ENCODE assay signal across 8 cellular contexts in the genomic region with DNA sequence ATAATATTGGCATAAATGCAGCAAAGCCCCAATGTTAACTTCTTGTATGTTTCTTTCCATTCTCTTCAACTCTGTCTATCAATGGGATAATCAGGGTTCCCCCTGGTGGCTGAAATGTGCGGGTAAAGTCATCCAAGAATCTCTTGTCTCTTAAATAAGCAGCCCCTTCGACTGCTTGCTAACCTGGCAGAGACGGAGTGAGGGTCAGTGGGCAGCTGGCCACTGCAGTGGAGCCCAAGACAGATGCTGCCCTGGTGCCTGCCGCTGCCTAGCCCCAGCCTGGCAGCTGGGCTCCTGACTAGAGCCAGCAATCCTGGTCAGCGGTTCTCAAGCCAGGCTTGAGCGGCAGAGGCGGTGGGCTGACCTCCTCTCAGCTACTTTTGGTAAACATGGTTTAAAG.
DNase-seq lines count a peak whose midpoint lies in the region; ATAC-seq and TF ChIP-seq lines count a peak whose summit lies in the region.

No MANE protein-coding gene starts in this region.

- no peak overlapping the region for H3K9ac ChIP-seq in endodermal cell (ENCODE audit: extremely low read depth, low read length, poor library complexity, severe bottlenecking)

- H3K9me3 Mint-ChIP-seq in WTC11 (peaks cover 7% of the 10 kb centered on the region), endodermal cell (peaks cover 3% of the 10 kb centered on the region), mesothelial cell of epicardium (no peaks in the 10 kb centered on the region), immature natural killer cell (no peaks in the 10 kb centered on the region)

- H3K36me3 Mint-ChIP-seq in WTC11 = peaks cover 14% of the 10 kb centered on the region
- peaks cover 10% of the 10 kb centered on the region for H3K36me3 Mint-ChIP-seq in endodermal cell (ENCODE audit: low read depth)
- H3K36me3 Mint-ChIP-seq in mesothelial cell of epicardium = no peaks in the 10 kb centered on the region
- no peaks in the 10 kb centered on the region for H3K36me3 Mint-ChIP-seq in immature natural killer cell

- H3K4me3 Mint-ChIP-seq in WTC11 (no peak overlapping the region), endodermal cell (no peak overlapping the region), mesothelial cell of epicardium (no peak overlapping the region), immature natural killer cell (no peak overlapping the region)

- DNase-seq in GM20000 (ENCODE audit: low spot score) (peak; percentile 39), NCI-H146 (lab: John Stamatoyannopoulos, UW) (peak; percentile 54), WTC11 (ENCODE audit: low spot score) (peak; percentile 83), endodermal cell (peak; percentile 92), mesothelial cell of epicardium (ENCODE audit: low spot score in 2 of 2, unreplicated experiment in 2 of 2) (peak in 1 of 2 experiments; percentile 78), stromal cell of bone marrow (ENCODE audit: low read depth) (peak; percentile 55), immature natural killer cell (no peak)

- CTCF ChIA-PET in WTC11 (lab: Charles Lee) = interaction anchor here (0.6 to 2.5 kb wide), 19 partner anchors 8 to 600 kb away, joined by 3 to 23 read pairs (median 5); no protein-coding TSS in a partner anchor

- 33 to 62% methylated on average over 3 to 7 of the region's 7 CpGs for WGBS in endodermal cell (ENCODE audit: insufficient coverage in 1 of 2, insufficient read length in 1 of 2), 2 experiments

- POLR2A ChIA-PET in WTC11 (lab: Charles Lee) = no interaction called here

- H3K27me3 Mint-ChIP-seq in WTC11 (ENCODE audit: low read depth) (no peaks in the 10 kb centered on the region), endodermal cell (ENCODE audit: insufficient read depth) (no peaks in the 10 kb centered on the region), mesothelial cell of epicardium (ENCODE audit: low read depth) (no peaks in the 10 kb centered on the region), immature natural killer cell (ENCODE audit: low read depth in 3 of 3) (peaks cover 0 to 10% (median 2%) of the 10 kb centered on the region in 3 donors)

- no peaks in the 10 kb centered on the region for H3K27me3 ChIP-seq in endodermal cell (ENCODE audit: control insufficient read depth, insufficient read depth, low read length, poor library complexity, severe bottlenecking)

- H3K9me3 ChIP-seq in endodermal cell (ENCODE audit: control insufficient read depth, low read length) = no peaks in the 10 kb centered on the region

- peak; percentile 86 for TF ChIP-seq CTCF in C4-2B (conservative IDR thresholded peaks at IDR 0.05)
- TF ChIP-seq CTCF in GM20000 (IDR thresholded peaks at IDR 0.05; ENCODE audit: extremely low read depth, missing control alignments) = peak; percentile 27
- no peak; the same call in none of the 2 replicates for TF ChIP-seq CTCF in WTC11 (IDR thresholded peaks at IDR 0.05)
- TF ChIP-seq CTCF in endodermal cell (conservative IDR thresholded peaks at IDR 0.05) = peak; percentile 93
- peak; percentile 84 for TF ChIP-seq CTCF in mesothelial cell of epicardium (IDR thresholded peaks at IDR 0.05; ENCODE audit: unreplicated experiment)

- peak; percentile 90 for ATAC-seq in WTC11

- no peak overlapping the region for H3K27ac ChIP-seq in C4-2B
- no peak overlapping the region for H3K27ac ChIP-seq in endodermal cell (ENCODE audit: low read depth, low read length)

- H3K27ac Mint-ChIP-seq in WTC11 (no peak overlapping the region), endodermal cell (no peak overlapping the region), mesothelial cell of epicardium (no peak overlapping the region), immature natural killer cell (no peak overlapping the region)

- H3K36me3 ChIP-seq in endodermal cell (ENCODE audit: control insufficient read depth, insufficient read depth, low read length) = no peaks in the 10 kb centered on the region

- no peak overlapping the region for H3K4me3 ChIP-seq in endodermal cell (ENCODE audit: low read length)

- H3K4me1 Mint-ChIP-seq in WTC11 (peaks cover 13% of the 10 kb centered on the region), endodermal cell (peaks cover 23% of the 10 kb centered on the region), mesothelial cell of epicardium (peaks cover 2% of the 10 kb centered on the region), immature natural killer cell (no peaks in the 10 kb centered on the region)

- H3K4me1 ChIP-seq in endodermal cell (ENCODE audit: control insufficient read depth, insufficient read depth, low read length) = peaks cover 3% of the 10 kb centered on the region

TF ChIP-seq in WTC11, 78 proteins besides CTCF, POLR2A, EP300 and RAD21:
- TF ChIP-seq ZBTB21 (CRISPR knock-in tag; IDR thresholded peaks at IDR 0.05; ENCODE audit: borderline replicate concordance) (no peak), TEAD1 (CRISPR knock-in tag; IDR thresholded peaks at IDR 0.05) (peak; percentile 85; the same call in 1 of the 2 replicates), TEAD4 (CRISPR knock-in tag; IDR thresholded peaks at IDR 0.05) (0 out of 2 replicates have a peak, but pooled peaks have one; percentile 74), RORB (CRISPR knock-in tag; IDR thresholded peaks at IDR 0.05) (no peak), GABPB1 (CRISPR knock-in tag; IDR thresholded peaks at IDR 0.05) (no peak)
- TF ChIP-seq, protein P1, sequence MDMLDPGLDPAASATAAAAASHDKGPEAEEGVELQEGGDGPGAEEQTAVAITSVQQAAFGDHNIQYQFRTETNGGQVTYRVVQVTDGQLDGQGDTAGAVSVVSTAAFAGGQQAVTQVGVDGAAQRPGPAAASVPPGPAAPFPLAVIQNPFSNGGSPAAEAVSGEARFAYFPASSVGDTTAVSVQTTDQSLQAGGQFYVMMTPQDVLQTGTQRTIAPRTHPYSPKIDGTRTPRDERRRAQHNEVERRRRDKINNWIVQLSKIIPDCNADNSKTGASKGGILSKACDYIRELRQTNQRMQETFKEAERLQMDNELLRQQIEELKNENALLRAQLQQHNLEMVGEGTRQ (CRISPR knock-in tag; IDR thresholded peaks at IDR 0.05) = no peak
- TF ChIP-seq, protein P2, sequence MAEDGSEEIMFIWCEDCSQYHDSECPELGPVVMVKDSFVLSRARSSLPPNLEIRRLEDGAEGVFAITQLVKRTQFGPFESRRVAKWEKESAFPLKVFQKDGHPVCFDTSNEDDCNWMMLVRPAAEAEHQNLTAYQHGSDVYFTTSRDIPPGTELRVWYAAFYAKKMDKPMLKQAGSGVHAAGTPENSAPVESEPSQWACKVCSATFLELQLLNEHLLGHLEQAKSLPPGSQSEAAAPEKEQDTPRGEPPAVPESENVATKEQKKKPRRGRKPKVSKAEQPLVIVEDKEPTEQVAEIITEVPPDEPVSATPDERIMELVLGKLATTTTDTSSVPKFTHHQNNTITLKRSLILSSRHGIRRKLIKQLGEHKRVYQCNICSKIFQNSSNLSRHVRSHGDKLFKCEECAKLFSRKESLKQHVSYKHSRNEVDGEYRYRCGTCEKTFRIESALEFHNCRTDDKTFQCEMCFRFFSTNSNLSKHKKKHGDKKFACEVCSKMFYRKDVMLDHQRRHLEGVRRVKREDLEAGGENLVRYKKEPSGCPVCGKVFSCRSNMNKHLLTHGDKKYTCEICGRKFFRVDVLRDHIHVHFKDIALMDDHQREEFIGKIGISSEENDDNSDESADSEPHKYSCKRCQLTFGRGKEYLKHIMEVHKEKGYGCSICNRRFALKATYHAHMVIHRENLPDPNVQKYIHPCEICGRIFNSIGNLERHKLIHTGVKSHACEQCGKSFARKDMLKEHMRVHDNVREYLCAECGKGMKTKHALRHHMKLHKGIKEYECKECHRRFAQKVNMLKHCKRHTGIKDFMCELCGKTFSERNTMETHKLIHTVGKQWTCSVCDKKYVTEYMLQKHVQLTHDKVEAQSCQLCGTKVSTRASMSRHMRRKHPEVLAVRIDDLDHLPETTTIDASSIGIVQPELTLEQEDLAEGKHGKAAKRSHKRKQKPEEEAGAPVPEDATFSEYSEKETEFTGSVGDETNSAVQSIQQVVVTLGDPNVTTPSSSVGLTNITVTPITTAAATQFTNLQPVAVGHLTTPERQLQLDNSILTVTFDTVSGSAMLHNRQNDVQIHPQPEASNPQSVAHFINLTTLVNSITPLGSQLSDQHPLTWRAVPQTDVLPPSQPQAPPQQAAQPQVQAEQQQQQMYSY (CRISPR knock-in tag; IDR thresholded peaks at IDR 0.05) = no peak
- TF ChIP-seq, protein P3, sequence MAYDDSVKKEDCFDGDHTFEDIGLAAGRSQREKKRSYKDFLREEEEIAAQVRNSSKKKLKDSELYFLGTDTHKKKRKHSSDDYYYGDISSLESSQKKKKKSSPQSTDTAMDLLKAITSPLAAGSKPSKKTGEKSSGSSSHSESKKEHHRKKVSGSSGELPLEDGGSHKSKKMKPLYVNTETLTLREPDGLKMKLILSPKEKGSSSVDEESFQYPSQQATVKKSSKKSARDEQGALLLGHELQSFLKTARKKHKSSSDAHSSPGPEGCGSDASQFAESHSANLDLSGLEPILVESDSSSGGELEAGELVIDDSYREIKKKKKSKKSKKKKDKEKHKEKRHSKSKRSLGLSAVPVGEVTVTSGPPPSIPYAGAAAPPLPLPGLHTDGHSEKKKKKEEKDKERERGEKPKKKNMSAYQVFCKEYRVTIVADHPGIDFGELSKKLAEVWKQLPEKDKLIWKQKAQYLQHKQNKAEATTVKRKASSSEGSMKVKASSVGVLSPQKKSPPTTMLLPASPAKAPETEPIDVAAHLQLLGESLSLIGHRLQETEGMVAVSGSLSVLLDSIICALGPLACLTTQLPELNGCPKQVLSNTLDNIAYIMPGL (CRISPR knock-in tag; IDR thresholded peaks at IDR 0.05) = no peak

Comparison
In these comparisons a context has a peak if more than half of its experiments do, and no peak if none do; other contexts are left out.
1. DNase-seq: peak in GM20000 (single experiment), NCI-H146 (single experiment), WTC11 (single experiment), endodermal cell (single experiment) and stromal cell of bone marrow (single experiment); none in immature natural killer cell (0 of 3).